Comparison of ENCODE assay signal across 17 cellular contexts in the genomic region with DNA sequence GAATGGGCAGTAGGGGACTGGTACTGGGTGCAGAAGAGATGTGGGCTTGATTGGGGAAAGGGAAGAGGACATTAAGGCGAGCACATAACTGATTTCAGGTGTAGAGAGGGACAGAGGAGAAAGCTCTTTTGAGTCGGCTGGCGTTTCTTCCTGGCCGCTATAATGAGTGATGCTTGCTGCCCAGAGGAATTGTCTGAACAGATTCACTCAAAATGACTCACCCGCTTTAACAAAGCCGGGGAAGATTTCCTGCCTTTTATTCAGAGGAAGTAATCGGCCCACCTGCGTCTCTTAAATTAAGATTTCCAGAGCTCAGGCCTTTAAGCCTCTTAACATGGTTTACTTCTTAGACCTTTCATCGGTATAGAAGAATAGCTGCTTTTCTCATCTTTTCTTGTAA.
DNase-seq lines count a peak whose midpoint lies in the region; ATAC-seq and TF ChIP-seq lines count a peak whose summit lies in the region.
"Had no signal": no experiment of that assay in that cellular context is flagged by ENCODE, and none has a peak within 500 bp of the region (broad histone marks: within the 10 kb centered on the region; RNA-seq: fewer than 3 reads in every experiment).

No MANE protein-coding gene starts in this region.

- no peak for TF ChIP-seq CTCF in H9 (conservative IDR thresholded peaks at IDR 0.05)
- TF ChIP-seq CTCF in RWPE2 (IDR thresholded peaks at IDR 0.05; ENCODE audit: poor library complexity, severe bottlenecking), result no peak

- peak overlapping the region; percentile 19 for H3K4me2 ChIP-seq in H9 (ENCODE audit: insufficient read depth, insufficient read length, low read length)
- peak overlapping the region; percentile 11 for H3K4me2 ChIP-seq in neuronal stem cell (ENCODE audit: insufficient read depth, low read length, poor library complexity, severe bottlenecking)

- no peaks in the 10 kb centered on the region for H3K79me1 ChIP-seq in H9 (ENCODE audit: insufficient read depth, low read depth, low read length, poor library complexity, severe bottlenecking)
- H3K79me1 ChIP-seq in neuronal stem cell (ENCODE audit: low read depth, low read length), result no peaks in the 10 kb centered on the region

- no CpG with 5 or more reads among the region's 9 CpGs for WGBS in H9 (ENCODE audit: extremely low coverage, insufficient read length, low lambda C conversion rate)
- WGBS in neuronal stem cell (ENCODE audit: extremely low coverage in 2 of 2, insufficient read length in 2 of 2, insufficient replicate concordance in 1 of 2), 2 donors, result no CpG with 5 or more reads among the region's 9 CpGs

- H3K23ac ChIP-seq in H9 (ENCODE audit: insufficient read length, low read depth, low read length), result no peak overlapping the region
- no peak overlapping the region for H3K23ac ChIP-seq in neuronal stem cell (ENCODE audit: low read depth, low read length, poor library complexity)

- H3K14ac ChIP-seq in H9 (ENCODE audit: insufficient read depth, low read length) (peak overlapping the region; percentile 66; the same call in 1 of the 2 replicates), neuronal stem cell (ENCODE audit: low read length) (no peak overlapping the region)

- H3K27me3 Mint-ChIP-seq in H9 (ENCODE audit: low read depth), result no peaks in the 10 kb centered on the region
- no peaks in the 10 kb centered on the region for H3K27me3 Mint-ChIP-seq in activated CD4-positive, alpha-beta T cell treated with anti-CD3 and anti-CD28 coated beads, Interleukin-2, amount 10 ng/mL, durations not matched to agents 24 days and 14 days
- H3K27me3 Mint-ChIP-seq: T-helper 17 cell had no signal

- H2BK12ac ChIP-seq in H9 (ENCODE audit: insufficient read length, low read depth, low read length), result no peak overlapping the region
- H2BK12ac ChIP-seq in neuronal stem cell (ENCODE audit: low read length), result no peak overlapping the region

- H3K23me2 ChIP-seq in H9 (ENCODE audit: insufficient read length, low read depth, low read length, poor library complexity, severe bottlenecking), result no peaks in the 10 kb centered on the region

- peaks cover 16 to 28% of the 10 kb centered on the region in 2 experiments for H3K4me1 Mint-ChIP-seq in H9
- no peaks in the 10 kb centered on the region for H3K4me1 Mint-ChIP-seq in activated CD4-positive, alpha-beta T cell treated with anti-CD3 and anti-CD28 coated beads, Interleukin-2, amount 10 ng/mL, durations not matched to agents 24 days and 14 days
- H3K4me1 Mint-ChIP-seq: T-helper 17 cell had no signal

- H3K9me3 Mint-ChIP-seq in H9, result peaks cover 4 to 6% of the 10 kb centered on the region in 2 experiments
- no peaks in the 10 kb centered on the region for H3K9me3 Mint-ChIP-seq in activated CD4-positive, alpha-beta T cell treated with anti-CD3 and anti-CD28 coated beads, Interleukin-2, amount 10 ng/mL, durations not matched to agents 24 days and 14 days
- H3K9me3 Mint-ChIP-seq: activated naive CD4-positive, alpha-beta T cell treated with anti-CD3 and anti-CD28 coated beads for 36 hours; natural killer cell treated with Interleukin-12 subunit alpha and Interleukin-12 subunit beta and Interleukin-15 and Interleukin-18, amount 100 ng/mL, for 72 hours had no signal

- H3K9me3 ChIP-seq in H9 (ENCODE audit: control insufficient read depth, low read depth, low read length), result no peaks in the 10 kb centered on the region
- H3K9me3 ChIP-seq in RWPE2 (ENCODE audit: severe bottlenecking), result no peaks in the 10 kb centered on the region
- no peaks in the 10 kb centered on the region for H3K9me3 ChIP-seq in neuronal stem cell (replicated peaks in 1 of 2; ENCODE audit: control insufficient read depth in 2 of 2, insufficient read depth in 1 of 2, low read depth in 1 of 2, low read length in 2 of 2)
- H3K9me3 ChIP-seq: colonic mucosa, Peyer's patch had no signal

- no peak overlapping the region for H4K91ac ChIP-seq in H9 (ENCODE audit: insufficient read length, low read depth, low read length)
- no peak overlapping the region for H4K91ac ChIP-seq in neuronal stem cell (ENCODE audit: low read depth, low read length, poor library complexity)

- H3K36me3 ChIP-seq in RWPE2 (ENCODE audit: low read depth) (no peaks in the 10 kb centered on the region), neuronal stem cell (replicated peaks in 1 of 2; ENCODE audit: control insufficient read depth in 2 of 2, insufficient read depth in 2 of 2, low read length in 2 of 2) (no peaks in the 10 kb centered on the region)
- H3K36me3 ChIP-seq: colonic mucosa, Peyer's patch had no signal

- H3K18ac ChIP-seq in H9 (ENCODE audit: insufficient read length, low read depth, low read length) (peak overlapping the region; percentile 39), neuronal stem cell (ENCODE audit: low read length) (no peak overlapping the region)

- H3K4me1 ChIP-seq in H9 (ENCODE audit: insufficient read depth, low read length) (peaks cover 2% of the 10 kb centered on the region; the same call in 1 of the 2 replicates), RWPE2 (ENCODE audit: insufficient read depth, poor library complexity, severe bottlenecking) (peaks cover 6% of the 10 kb centered on the region), neuronal stem cell (ENCODE audit: control insufficient read depth in 2 of 2, insufficient read depth in 1 of 2, low read depth in 1 of 2, low read length in 2 of 2) (peaks cover 1 to 13% of the 10 kb centered on the region in 2 donors)
- H3K4me1 ChIP-seq: colonic mucosa, Peyer's patch had no signal

- H3T11ph ChIP-seq in H9 (ENCODE audit: low read length), result no peak overlapping the region

- H2AK5ac ChIP-seq in H9 (ENCODE audit: insufficient read length, low read length) (no peak overlapping the region), neuronal stem cell (ENCODE audit: low read depth, low read length) (no peak overlapping the region)

- H3K27me3 ChIP-seq in H9 (ENCODE audit: insufficient read depth, low read length) (no peaks in the 10 kb centered on the region), RWPE2 (ENCODE audit: insufficient read depth, poor library complexity, severe bottlenecking) (no peaks in the 10 kb centered on the region), neuronal stem cell (ENCODE audit: control insufficient read depth in 3 of 3, insufficient read depth in 3 of 3, low read depth in 1 of 3, low read length in 3 of 3) (no peaks in the 10 kb centered on the region)
- H3K27me3 ChIP-seq: colonic mucosa, Peyer's patch had no signal

- H2BK15ac ChIP-seq in H9 (ENCODE audit: low read depth, low read length) (no peak overlapping the region), neuronal stem cell (ENCODE audit: low read length) (no peak overlapping the region)

- H2AFZ ChIP-seq in H9 (ENCODE audit: low read length), result peak overlapping the region; percentile 86
- H2AFZ ChIP-seq in neuronal stem cell (ENCODE audit: low read length), result peak overlapping the region; percentile 85

- peak overlapping the region; percentile 45 for H2BK20ac ChIP-seq in H9 (ENCODE audit: low read depth, low read length, poor library complexity, severe bottlenecking)

- peak overlapping the region; percentile 73 to 98 (median 97); a peak in 6 of 7 replicates for H3K27ac Mint-ChIP-seq in H9
- no peak overlapping the region for H3K27ac Mint-ChIP-seq in activated CD4-positive, alpha-beta T cell treated with anti-CD3 and anti-CD28 coated beads, Interleukin-2, amount 10 ng/mL, durations not matched to agents 24 days and 14 days
- H3K27ac Mint-ChIP-seq: activated naive CD4-positive, alpha-beta T cell treated with anti-CD3 and anti-CD28 coated beads for 36 hours; natural killer cell treated with Interleukin-12 subunit alpha and Interleukin-12 subunit beta and Interleukin-15 and Interleukin-18, amount 100 ng/mL, for 72 hours; T-helper 17 cell had no signal

- intact Hi-C loops in activated CD4-positive, alpha-beta T cell treated with anti-CD3 and anti-CD28 coated beads, Interleukin-2, amount 10 ng/mL, durations not matched to agents 24 days and 14 days (cut with micrococcal nuclease), result no loop called here

- no peaks in the 10 kb centered on the region for H3K79me2 ChIP-seq in H9 (ENCODE audit: insufficient read depth, low read length)

- H3K4me3 Mint-ChIP-seq in H9, result peak overlapping the region in 1 of 2 experiments; percentile 10; a peak in 1 of 5 replicates
- no peak overlapping the region for H3K4me3 Mint-ChIP-seq in activated CD4-positive, alpha-beta T cell treated with anti-CD3 and anti-CD28 coated beads, Interleukin-2, amount 10 ng/mL, durations not matched to agents 24 days and 14 days
- H3K4me3 Mint-ChIP-seq: activated naive CD4-positive, alpha-beta T cell treated with anti-CD3 and anti-CD28 coated beads for 36 hours; natural killer cell treated with Interleukin-12 subunit alpha and Interleukin-12 subunit beta and Interleukin-15 and Interleukin-18, amount 100 ng/mL, for 72 hours; T-helper 17 cell had no signal

- H3K56ac ChIP-seq in H9 (ENCODE audit: insufficient read length, low read depth, low read length), result no peak overlapping the region

- H3K9ac ChIP-seq in H9 (ENCODE audit: extremely low read depth, insufficient read length, low read length) (no peak overlapping the region), neuronal stem cell (ENCODE audit: low read depth, low read length, poor library complexity) (no peak overlapping the region)

- no peak overlapping the region for H4K5ac ChIP-seq in H9 (ENCODE audit: insufficient read length, low read depth, low read length)

- H3K4ac ChIP-seq in H9 (ENCODE audit: low read depth, low read length), result no peak overlapping the region
- H3K4ac ChIP-seq in neuronal stem cell (ENCODE audit: low read length), result no peak overlapping the region

- H4K8ac ChIP-seq in H9 (replicated peaks; ENCODE audit: insufficient read length, low read depth, low read length) (no peak overlapping the region), neuronal stem cell (ENCODE audit: low read depth, low read length) (no peak overlapping the region)

- no peaks in the 10 kb centered on the region for H4K20me1 ChIP-seq in H9 (ENCODE audit: control insufficient read depth, insufficient read depth, insufficient read length)

- peak; percentile 91 for ATAC-seq in RWPE2 (ENCODE audit: low read depth)
- ATAC-seq: left colon; natural killer cell treated with Interleukin-12 subunit alpha and Interleukin-12 subunit beta and Interleukin-15 and Interleukin-18, amount 100 ng/mL, for 72 hours; T-helper 17 cell had no signal

- DNase-seq in H9 (peak; percentile 78), RWPE2 (ENCODE audit: low spot score) (no peak), epithelial cell of prostate (ENCODE audit: low read depth, low spot score) (no peak), neuronal stem cell (ENCODE audit: low spot score) (peak; percentile 48), ureter (ENCODE audit: low spot score) (no peak)
- DNase-seq in activated CD4-positive, alpha-beta T cell treated with anti-CD3 and anti-CD28 coated beads, Interleukin-2, amount 10 ng/mL, durations not matched to agents 24 days and 14 days, result no peak
- DNase-seq in activated effector memory CD4-positive, alpha-beta T cell treated with anti-CD3 and anti-CD28 coated beads, Interleukin-2, amount 50 U/mL, for 16 hours, result no peak
- DNase-seq: activated CD8-positive, alpha-beta memory T cell treated with anti-CD3 and anti-CD28 coated beads for 24 hours; activated naive CD4-positive, alpha-beta T cell treated with anti-CD3 and anti-CD28 coated beads for 36 hours; colonic mucosa; left colon; NCI-H2107; Peyer's patch; T-helper 17 cell had no signal

- no peak overlapping the region for H3K4me3 ChIP-seq in RWPE2 (ENCODE audit: severe bottlenecking)
- peak overlapping the region in 1 of 2 donors; percentile 2 for H3K4me3 ChIP-seq in neuronal stem cell (ENCODE audit: low read length in 2 of 2)
- H3K4me3 ChIP-seq: colonic mucosa, Peyer's patch, skin epidermis had no signal

- H3K27ac ChIP-seq in H9 (ENCODE audit: insufficient read length, low read depth, low read length) (peak overlapping the region; percentile 92), RWPE2 (ENCODE audit: poor library complexity, severe bottlenecking) (peak overlapping the region; percentile 78), epithelial cell of prostate (peak overlapping the region; percentile 65), neuronal stem cell (replicated peaks; ENCODE audit: low read length) (peak overlapping the region; percentile 89)
- H3K27ac ChIP-seq: C4-2B, colonic mucosa, Peyer's patch, skin epidermis had no signal

- H3K36me3 Mint-ChIP-seq in H9 (ENCODE audit: insufficient read depth in 1 of 3, low read depth in 3 of 3), result peaks cover 3 to 15% (median 10%) of the 10 kb centered on the region in 3 experiments
- no peaks in the 10 kb centered on the region for H3K36me3 Mint-ChIP-seq in activated CD4-positive, alpha-beta T cell treated with anti-CD3 and anti-CD28 coated beads, Interleukin-2, amount 10 ng/mL, durations not matched to agents 24 days and 14 days (ENCODE audit: low read depth)
- H3K36me3 Mint-ChIP-seq: natural killer cell treated with Interleukin-12 subunit alpha and Interleukin-12 subunit beta and Interleukin-15 and Interleukin-18, amount 100 ng/mL, for 72 hours had no signal

- H2BK120ac ChIP-seq in H9 (ENCODE audit: low read depth, low read length, poor library complexity, severe bottlenecking), result no peak overlapping the region
- no peak overlapping the region for H2BK120ac ChIP-seq in neuronal stem cell (ENCODE audit: low read depth, low read length)

- H2BK5ac ChIP-seq in H9 (ENCODE audit: insufficient read length, low read length) (no peak overlapping the region), neuronal stem cell (ENCODE audit: low read length) (no peak overlapping the region)

Comparison
In these comparisons a context has a peak if more than half of its experiments do, and no peak if none do; other contexts are left out.
1. DNase-seq: peak in H9 (single experiment) and neuronal stem cell (single experiment); none in RWPE2 (single experiment), epithelial cell of prostate (single experiment), activated CD4-positive, alpha-beta T cell treated with anti-CD3 and anti-CD28 coated beads, Interleukin-2, amount 10 ng/mL, durations not matched to agents 24 days and 14 days (single experiment), activated effector memory CD4-positive, alpha-beta T cell treated with anti-CD3 and anti-CD28 coated beads, Interleukin-2, amount 50 U/mL, for 16 hours (single experiment) and ureter (single experiment).
2. Peak in every context shown above with its lines, with median percentiles within 50 percentile points of each other: H3K27ac ChIP-seq.